ENCODE assay signal across 8 cellular contexts in the genomic region with DNA sequence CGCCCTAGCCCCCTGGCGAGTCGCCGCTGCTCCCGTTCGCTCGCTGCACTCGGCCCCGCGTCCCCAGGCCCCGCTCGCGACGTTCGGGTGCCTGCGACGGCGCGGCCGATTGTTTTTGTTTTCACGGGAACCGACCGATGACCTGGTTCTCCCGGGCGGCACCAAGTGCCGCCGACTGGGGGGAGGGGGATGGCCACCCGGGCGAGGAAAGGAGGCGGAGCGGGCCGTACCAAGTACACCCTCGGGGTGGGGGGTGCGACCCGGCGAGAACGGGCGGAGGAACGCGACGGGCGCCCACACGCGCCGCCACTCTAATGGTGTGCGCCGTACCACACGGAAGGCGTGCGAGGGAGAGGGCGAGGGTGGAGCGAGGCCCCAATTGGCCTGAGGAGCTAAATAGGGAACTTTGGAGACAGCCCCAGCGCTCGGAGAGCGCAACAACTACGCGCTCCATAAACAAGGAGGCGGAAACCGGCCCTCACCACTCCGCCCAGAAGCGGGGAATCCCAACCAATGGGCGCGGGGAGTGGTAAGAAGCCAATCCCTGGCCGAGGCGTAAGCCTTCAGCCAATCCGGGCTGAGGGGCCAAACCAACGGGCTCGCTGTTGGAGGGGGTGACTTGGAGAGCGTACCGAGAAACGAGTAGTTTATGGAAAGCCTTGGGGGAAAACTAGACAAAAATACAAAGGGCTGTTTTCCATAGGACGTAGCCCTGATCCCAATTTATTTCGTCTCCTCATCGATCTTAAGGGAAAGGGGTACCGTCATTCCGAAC. TPM values are rescaled to one million over a fixed set of nuclear protein-coding genes. Genes with fewer than 3 reads are reported as not detected.
DNase-seq lines count a peak whose midpoint lies in the region; ATAC-seq and TF ChIP-seq lines count a peak whose summit lies in the region.
"Not testable (repeated sequence)": the region's sequence is repeated elsewhere in the genome, so short reads cannot be mapped to it uniquely, and the experiment has no call there.

No MANE protein-coding gene starts in this region.

- H3K27me3 Mint-ChIP-seq in stimulated activated naive CD8-positive, alpha-beta T cell treated with anti-CD3 and anti-CD28 coated beads, Interleukin-15, Interleukin-2, amounts not matched to agents 100 ng/mL and 50 ng/mL, for 24 hours = not testable (repeated sequence)

- H3K36me3 ChIP-seq in body of pancreas (replicated peaks in 1 of 2; ENCODE audit: insufficient read depth in 1 of 2, low read depth in 2 of 2); ovary: not testable (repeated sequence)

- not testable (repeated sequence) for H3K4me1 ChIP-seq in body of pancreas; ovary (ENCODE audit: insufficient read depth)

- not testable (repeated sequence) for TF ChIP-seq CTCF in WI38 (IDR thresholded peaks at IDR 0.05; ENCODE audit: low read depth, low read length); body of pancreas (IDR thresholded peaks at IDR 0.05); ovary (IDR thresholded peaks at IDR 0.05)

- H3K9me3 ChIP-seq in body of pancreas, ovary: not testable (repeated sequence)

- H3K27me3 ChIP-seq in body of pancreas, ovary: not testable (repeated sequence)

- TF ChIP-seq POLR2A in body of pancreas (IDR thresholded peaks at IDR 0.05) = peak; percentile 75 to 83 (median 82)
- TF ChIP-seq POLR2A in ovary (IDR thresholded peaks at IDR 0.05) = peak; percentile 56

- intact Hi-C loops in body of pancreas (cut with DNase I); left cardiac atrium (cut with DNase I); ovary (cut with DNase I): not testable (repeated sequence)

- peak; percentile 86 for DNase-seq in EH (ENCODE audit: low read depth)
- peak; percentile 92 to 96 (median 94) for DNase-seq in body of pancreas
- DNase-seq in left cardiac atrium = peak; percentile 92
- peak; percentile 92 to 94 (median 94) for DNase-seq in ovary

- H3K36me3 Mint-ChIP-seq in stimulated activated naive CD8-positive, alpha-beta T cell treated with anti-CD3 and anti-CD28 coated beads, Interleukin-15, Interleukin-2, amounts not matched to agents 100 ng/mL and 50 ng/mL, for 24 hours (ENCODE audit: low read depth) = not testable (repeated sequence)

- not testable (repeated sequence) for H3K9me3 Mint-ChIP-seq in stimulated activated naive CD8-positive, alpha-beta T cell treated with anti-CD3 and anti-CD28 coated beads, Interleukin-15, Interleukin-2, amounts not matched to agents 100 ng/mL and 50 ng/mL, for 24 hours

- TF ChIP-seq EP300 in ovary (IDR thresholded peaks at IDR 0.05) = not testable (repeated sequence)

- H3K27ac ChIP-seq in body of pancreas = peak overlapping the region; percentile 85 to 95 (median 91)
- peak overlapping the region; percentile 16 to 91 for H3K27ac ChIP-seq in ovary

- 0 to 2% methylated on average over 13 to 70 of the region's 76 CpGs for WGBS in body of pancreas, 2 donors
- 0 to 1% (median 0%) methylated on average over 42 to 62 of the region's 76 CpGs for WGBS in ovary, 3 donors

- H3K4me3 ChIP-seq in WI38 (ENCODE audit: low read depth, low read length) (peak overlapping the region; percentile 59), body of pancreas (peak overlapping the region; percentile 28 to 69), ovary (peak overlapping the region; percentile 79)

- peak overlapping the region; percentile 97 for H3K27ac Mint-ChIP-seq in stimulated activated naive CD8-positive, alpha-beta T cell treated with anti-CD3 and anti-CD28 coated beads, Interleukin-15, Interleukin-2, amounts not matched to agents 100 ng/mL and 50 ng/mL, for 24 hours

- peak; percentile 89 for ATAC-seq in GM21526 (IDR thresholded peaks at IDR 0.05; ENCODE audit: low FRiP score, unreplicated experiment)
- peak; percentile 90 for ATAC-seq in HG03571 (IDR thresholded peaks at IDR 0.05; ENCODE audit: unreplicated experiment)
- ATAC-seq in body of pancreas = peak; percentile 95
- peak; percentile 97 to 99 for ATAC-seq in left cardiac atrium

- H3K4me1 Mint-ChIP-seq in stimulated activated naive CD8-positive, alpha-beta T cell treated with anti-CD3 and anti-CD28 coated beads, Interleukin-15, Interleukin-2, amounts not matched to agents 100 ng/mL and 50 ng/mL, for 24 hours (ENCODE audit: low read depth) = not testable (repeated sequence)

- peak overlapping the region; percentile 89 for H3K4me3 Mint-ChIP-seq in stimulated activated naive CD8-positive, alpha-beta T cell treated with anti-CD3 and anti-CD28 coated beads, Interleukin-15, Interleukin-2, amounts not matched to agents 100 ng/mL and 50 ng/mL, for 24 hours

RNA-seq across cellular contexts. Expression of a gene that starts 54.8 kb away (rescaled TPM):
- total RNA-seq in body of pancreas = 1 to 10 TPM; 3.4 to 4.6 TPM
- under 1 TPM; 0.41 to 0.84 TPM for total RNA-seq in left cardiac atrium
- total RNA-seq in ovary = 1 to 10 TPM; 1.6 to 4.4 (median 2.4) TPM
- polyA plus RNA-seq in ovary = 1 to 10 TPM; 1.3 to 2.7 TPM

Comparison
In these comparisons a context has a peak if more than half of its experiments do, and no peak if none do; other contexts are left out.
1. Peak in every context shown above with its lines: DNase-seq, ATAC-seq, H3K4me3 ChIP-seq and H3K27ac ChIP-seq.